10 cellular contexts compared by ENCODE assay signal in genomic region chr14:89507521-89507920, GRCh38.
A peak's percentile ranks its signal among the peaks of the same experiment; 100 is the strongest.
DNase-seq lines count a peak whose midpoint lies in the region; ATAC-seq and TF ChIP-seq lines count a peak whose summit lies in the region.
"Had no signal": no experiment of that assay in that cellular context is flagged by ENCODE, and none has a peak within 500 bp of the region (broad histone marks: within the 10 kb centered on the region; RNA-seq: fewer than 3 reads in every experiment).

No MANE protein-coding gene starts in this region.

- no peaks in the 10 kb centered on the region for H3K9me3 ChIP-seq in PC-3 (ENCODE audit: low read length)
- H3K9me3 ChIP-seq in fibroblast of lung (ENCODE audit: control insufficient read depth, insufficient read depth, low read depth, low read length): no peaks in the 10 kb centered on the region
- H3K9me3 ChIP-seq in left ventricle myocardium inferior (replicated peaks): no peaks in the 10 kb centered on the region
- no peaks in the 10 kb centered on the region for H3K9me3 ChIP-seq in esophagus squamous epithelium

- H3K4me3 ChIP-seq in PC-3 (ENCODE audit: low read length) (peak overlapping the region; percentile 39), fibroblast of lung (replicated peaks in 1 of 4; ENCODE audit: control extremely low read depth in 1 of 4, insufficient read depth in 1 of 4, low read depth in 3 of 4, low read length in 4 of 4) (no peak overlapping the region), left ventricle myocardium inferior (no peak overlapping the region), esophagus squamous epithelium (no peak overlapping the region)

- H3K4me3 Mint-ChIP-seq in activated naive CD4-positive, alpha-beta T cell treated with anti-CD3 and anti-CD28 coated beads, Interleukin-2, amount 50 U/mL, for 24 hours: no peak overlapping the region
- no peak overlapping the region for H3K4me3 Mint-ChIP-seq in activated naive CD4-positive, alpha-beta T cell treated with anti-CD3 and anti-CD28 coated beads, Interleukin-2, amount 10 ng/mL, durations not matched to agents 7 days and 5 days

- H3K9me3 Mint-ChIP-seq in activated naive CD4-positive, alpha-beta T cell treated with anti-CD3 and anti-CD28 coated beads, Interleukin-2, amount 50 U/mL, for 24 hours: no peaks in the 10 kb centered on the region
- no peaks in the 10 kb centered on the region for H3K9me3 Mint-ChIP-seq in activated naive CD4-positive, alpha-beta T cell treated with anti-CD3 and anti-CD28 coated beads, Interleukin-2, amount 10 ng/mL, durations not matched to agents 7 days and 5 days

- DNase-seq in activated naive CD4-positive, alpha-beta T cell treated with anti-CD3 and anti-CD28 coated beads, Interleukin-2, amount 10 ng/mL, durations not matched to agents 7 days and 5 days: no peak
- DNase-seq in PC-3 (peak; percentile 91), fibroblast of lung (ENCODE audit: low read depth in 2 of 2) (peak; percentile 79 to 93), left ventricle myocardium inferior (no peak), SIG-M5 treated with dmso at 0.1 percent for 504 hours (lab: John Stamatoyannopoulos, UW; ENCODE audit: unreplicated experiment) (no peak), esophagus squamous epithelium (lab: John Stamatoyannopoulos, UW) (no peak)
- DNase-seq in activated CD4-positive, alpha-beta T cell treated with anti-CD3 and anti-CD28 coated beads, Interleukin-2, amount 50 U/mL, for 1 hour: no peak
- DNase-seq: hypothalamus, NCI-H2227 treated with DMSO at 0.1 percent for 48 hours had no signal

- TF ChIP-seq POLR2A in esophagus squamous epithelium (IDR thresholded peaks at IDR 0.05): no peak

- peaks cover 3% of the 10 kb centered on the region for H3F3A ChIP-seq in PC-3 (ENCODE audit: low read length, unreplicated experiment)

- peaks cover 10% of the 10 kb centered on the region for H3K36me3 Mint-ChIP-seq in activated naive CD4-positive, alpha-beta T cell treated with anti-CD3 and anti-CD28 coated beads, Interleukin-2, amount 50 U/mL, for 24 hours
- peaks cover 40% of the 10 kb centered on the region for H3K36me3 Mint-ChIP-seq in activated naive CD4-positive, alpha-beta T cell treated with anti-CD3 and anti-CD28 coated beads, Interleukin-2, amount 10 ng/mL, durations not matched to agents 7 days and 5 days

- peak overlapping the region; percentile 55 for H3K9ac ChIP-seq in PC-3 (ENCODE audit: low read length)
- no peak overlapping the region for H3K9ac ChIP-seq in fibroblast of lung (ENCODE audit: insufficient read depth, low read length)

- H3K4me1 ChIP-seq in PC-3 (ENCODE audit: insufficient read depth, low read length) (peaks cover 28% of the 10 kb centered on the region), fibroblast of lung (ENCODE audit: control insufficient read depth, extremely low read depth, insufficient read depth, low read length) (peaks cover 19% of the 10 kb centered on the region), left ventricle myocardium inferior (peaks cover 39% of the 10 kb centered on the region), esophagus squamous epithelium (peaks cover 0 to 40% (median 6%) of the 10 kb centered on the region in 3 donors)

- no peaks in the 10 kb centered on the region for H3K27me3 ChIP-seq in PC-3 (ENCODE audit: low read length)
- H3K27me3 ChIP-seq in fibroblast of lung (ENCODE audit: control insufficient read depth, insufficient read depth, low read length): no peaks in the 10 kb centered on the region
- no peaks in the 10 kb centered on the region for H3K27me3 ChIP-seq in left ventricle myocardium inferior (ENCODE audit: low read depth)
- no peaks in the 10 kb centered on the region for H3K27me3 ChIP-seq in esophagus squamous epithelium

- 32 to 43% methylated on average over 1 of the region's 1 CpG for WGBS in esophagus squamous epithelium, 2 donors

- H3K4me2 ChIP-seq in PC-3 (ENCODE audit: low read length): peak overlapping the region; percentile 73
- H3K4me2 ChIP-seq in fibroblast of lung (ENCODE audit: extremely low read depth, insufficient read depth, low read length): peak overlapping the region; percentile 66

- TF ChIP-seq CTCF in PC-3 (conservative IDR thresholded peaks at IDR 0.05; ENCODE audit: low read depth, low read length) (no peak), fibroblast of lung (conservative IDR thresholded peaks at IDR 0.05 in 1 of 2, IDR thresholded peaks at IDR 0.05 in 1 of 2; ENCODE audit: low read depth in 1 of 2, low read length in 2 of 2) (no peak), left ventricle myocardium inferior (IDR thresholded peaks at IDR 0.05; ENCODE audit: borderline replicate concordance) (no peak), esophagus squamous epithelium (IDR thresholded peaks at IDR 0.05) (no peak)

- POLR2A ChIA-PET in PC-3 (lab: Charles Lee; ENCODE audit: unreplicated experiment): no interaction called here

- no TSS peak for BruUV-seq in PC-3 (replicated peaks; lab: Mats Ljungman, UMichigan)

- H3K79me2 ChIP-seq in PC-3 (ENCODE audit: low read length) (no peaks in the 10 kb centered on the region), fibroblast of lung (ENCODE audit: control insufficient read depth, insufficient read depth, low read length) (no peaks in the 10 kb centered on the region)

- no peaks in the 10 kb centered on the region for H3K27me3 Mint-ChIP-seq in activated naive CD4-positive, alpha-beta T cell treated with anti-CD3 and anti-CD28 coated beads, Interleukin-2, amount 50 U/mL, for 24 hours
- H3K27me3 Mint-ChIP-seq in activated naive CD4-positive, alpha-beta T cell treated with anti-CD3 and anti-CD28 coated beads, Interleukin-2, amount 10 ng/mL, durations not matched to agents 7 days and 5 days: no peaks in the 10 kb centered on the region

- peak overlapping the region; percentile 47 for H3K27ac Mint-ChIP-seq in activated naive CD4-positive, alpha-beta T cell treated with anti-CD3 and anti-CD28 coated beads, Interleukin-2, amount 50 U/mL, for 24 hours
- H3K27ac Mint-ChIP-seq in activated naive CD4-positive, alpha-beta T cell treated with anti-CD3 and anti-CD28 coated beads, Interleukin-2, amount 10 ng/mL, durations not matched to agents 7 days and 5 days: no peak overlapping the region

- intact Hi-C loops in PC-3 (cut with micrococcal nuclease): loop anchor here (5.0 kb wide), 2 partner anchors 90 to 465 kb away; partner anchors contain the start of gene FOXN3
- intact Hi-C loops in left ventricle myocardium inferior (cut with micrococcal nuclease): no loop called here
- intact Hi-C loops in esophagus squamous epithelium (cut with DNase I): no loop called here

- CTCF ChIA-PET in activated naive CD4-positive, alpha-beta T cell treated with anti-CD3 and anti-CD28 coated beads, Interleukin-2, amount 10 ng/mL, durations not matched to agents 7 days and 5 days (lab: Charles Lee): no interaction called here
- CTCF ChIA-PET in PC-3 (lab: Charles Lee): no interaction called here

- no peaks in the 10 kb centered on the region for H3K9me2 ChIP-seq in PC-3 (replicated peaks; ENCODE audit: low read length)

- ATAC-seq in PC-3: peak; percentile 76

- 0 out of 2 replicates have a peak overlapping the region, but pooled peaks have one; percentile 35 for H2AFZ ChIP-seq in PC-3 (ENCODE audit: low read length)
- H2AFZ ChIP-seq in fibroblast of lung (ENCODE audit: low read length): no peak overlapping the region

- H4K20me1 ChIP-seq in PC-3 (ENCODE audit: low read length): no peaks in the 10 kb centered on the region
- no peaks in the 10 kb centered on the region for H4K20me1 ChIP-seq in fibroblast of lung (ENCODE audit: control insufficient read depth, extremely low read depth, insufficient read depth, low read length)

- H3K27ac ChIP-seq in PC-3 (ENCODE audit: low read length): peak overlapping the region; percentile 96
- H3K27ac ChIP-seq in fibroblast of lung (ENCODE audit: insufficient read depth, low read length): peak overlapping the region; percentile 54
- no peak overlapping the region for H3K27ac ChIP-seq in left ventricle myocardium inferior (replicated peaks)
- peak overlapping the region in 2 of 4 donors; percentile 54 to 77 for H3K27ac ChIP-seq in esophagus squamous epithelium

- H3K4me1 Mint-ChIP-seq in activated naive CD4-positive, alpha-beta T cell treated with anti-CD3 and anti-CD28 coated beads, Interleukin-2, amount 50 U/mL, for 24 hours: peaks cover 73% of the 10 kb centered on the region
- H3K4me1 Mint-ChIP-seq in activated naive CD4-positive, alpha-beta T cell treated with anti-CD3 and anti-CD28 coated beads, Interleukin-2, amount 10 ng/mL, durations not matched to agents 7 days and 5 days: peaks cover 72% of the 10 kb centered on the region

- H3K36me3 ChIP-seq in PC-3 (ENCODE audit: low read depth, low read length) (no peaks in the 10 kb centered on the region), fibroblast of lung (ENCODE audit: control insufficient read depth, insufficient read depth, low read length) (no peaks in the 10 kb centered on the region), left ventricle myocardium inferior (no peaks in the 10 kb centered on the region), esophagus squamous epithelium (no peaks in the 10 kb centered on the region)

Comparison
In these comparisons a context has a peak if more than half of its experiments do, and no peak if none do; other contexts are left out.
1. DNase-seq: peak in PC-3 (single experiment) and fibroblast of lung (2 of 2); none in activated naive CD4-positive, alpha-beta T cell treated with anti-CD3 and anti-CD28 coated beads, Interleukin-2, amount 10 ng/mL, durations not matched to agents 7 days and 5 days (single experiment), left ventricle myocardium inferior (single experiment), SIG-M5 treated with dmso at 0.1 percent for 504 hours (single experiment), activated CD4-positive, alpha-beta T cell treated with anti-CD3 and anti-CD28 coated beads, Interleukin-2, amount 50 U/mL, for 1 hour (single experiment) and esophagus squamous epithelium (single experiment).